Comparison of ENCODE assay signal across 14 cellular contexts in genomic region chr14:50018236-50019210, GRCh38.
A peak's percentile ranks its signal among the peaks of the same experiment; 100 is the strongest.
DNase-seq lines count a peak whose midpoint lies in the region; ATAC-seq and TF ChIP-seq lines count a peak whose summit lies in the region.
"Had no signal": no experiment of that assay in that cellular context is flagged by ENCODE, and none has a peak within 500 bp of the region (broad histone marks: within the 10 kb centered on the region; RNA-seq: fewer than 3 reads in every experiment).

No MANE protein-coding gene starts in this region.

- H3K36me3 Mint-ChIP-seq in glutamatergic neuron (ENCODE audit: unreplicated experiment), result no peaks in the 10 kb centered on the region

- ATAC-seq in heart right ventricle, result peak in 7 of 8 donors; percentile 69 to 87 (median 78)
- peak; percentile 87 to 92 (median 91) for ATAC-seq in psoas muscle
- ATAC-seq in GM19455 (IDR thresholded peaks at IDR 0.05; ENCODE audit: unreplicated experiment), result no peak

- peaks cover 3 to 41% of the 10 kb centered on the region in 2 donors for H3K4me1 ChIP-seq in ascending aorta
- peaks cover 4 to 30% (median 20%) of the 10 kb centered on the region in 9 donors for H3K4me1 ChIP-seq in heart right ventricle
- H3K4me1 ChIP-seq in psoas muscle, result peaks cover 14% of the 10 kb centered on the region
- H3K4me1 ChIP-seq: BLaER1 had no signal

- H3K4me3 Mint-ChIP-seq in glutamatergic neuron (ENCODE audit: unreplicated experiment), result no peak overlapping the region
- H3K4me3 Mint-ChIP-seq: activated naive CD4-positive, alpha-beta T cell treated with anti-CD3 and anti-CD28 coated beads, Interleukin-2, amount 50 U/mL, for 24 hours; memory B cell had no signal

- H3K9me3 ChIP-seq in ascending aorta, result peaks cover 0 to 10% of the 10 kb centered on the region in 2 donors
- H3K9me3 ChIP-seq in heart right ventricle, result peaks cover 0 to 13% (median 5%) of the 10 kb centered on the region in 11 donors
- H3K9me3 ChIP-seq in psoas muscle, result no peaks in the 10 kb centered on the region

- H3K36me3 ChIP-seq in ascending aorta, result no peaks in the 10 kb centered on the region
- H3K36me3 ChIP-seq in heart right ventricle, result no peaks in the 10 kb centered on the region
- H3K36me3 ChIP-seq in psoas muscle (ENCODE audit: insufficient read depth in 1 of 2, low read depth in 1 of 2), result no peaks in the 10 kb centered on the region
- H3K36me3 ChIP-seq: BLaER1, SJSA1 had no signal

- peak; percentile 81 for DNase-seq in DMS53 (lab: John Stamatoyannopoulos, UW)
- DNase-seq in ascending aorta (ENCODE audit: low spot score in 2 of 2), result peak in 1 of 2 donors; percentile 86
- peak in 1 of 2 donors; percentile 49 for DNase-seq in heart right ventricle
- DNase-seq in psoas muscle, result peak in 1 of 2 donors; percentile 21
- no peak for DNase-seq in glutamatergic neuron
- DNase-seq in NCI-H2196 (lab: John Stamatoyannopoulos, UW; ENCODE audit: unreplicated experiment), result no peak
- no peak for DNase-seq in NCI-H1436 treated with DMSO at 0.1 percent for 48 hours (lab: John Stamatoyannopoulos, UW)
- DNase-seq: activated CD4-positive, alpha-beta T cell treated with anti-CD3 and anti-CD28 coated beads, Interleukin-2, amount 50 U/mL, for 1 hour; NCI-H1694 treated with DMSO at 0.1 percent for 48 hours had no signal

- TF ChIP-seq CTCF in ascending aorta (IDR thresholded peaks at IDR 0.05), result no peak
- no peak for TF ChIP-seq CTCF in heart right ventricle (IDR thresholded peaks at IDR 0.05)
- no peak for TF ChIP-seq CTCF in psoas muscle (IDR thresholded peaks at IDR 0.05)
- TF ChIP-seq CTCF in glutamatergic neuron (IDR thresholded peaks at IDR 0.05; ENCODE audit: partially characterized antibody, unreplicated experiment), result no peak

- H3K4me3 ChIP-seq in ascending aorta (no peak overlapping the region), heart right ventricle (no peak overlapping the region), psoas muscle (no peak overlapping the region)
- H3K4me3 ChIP-seq: BLaER1, SJSA1 had no signal

- intact Hi-C loops in ascending aorta (cut with DNase I), result loop anchor here (1.0 kb wide), 1 partner anchor 15 kb away; no protein-coding TSS in a partner anchor
- intact Hi-C loops in heart right ventricle (cut with DNase I), result no loop called here
- intact Hi-C loops in psoas muscle (cut with DNase I), result no loop called here

- H3K9me3 Mint-ChIP-seq in glutamatergic neuron (ENCODE audit: unreplicated experiment), result peaks cover 7% of the 10 kb centered on the region

- no peak overlapping the region for H3K27ac Mint-ChIP-seq in glutamatergic neuron (ENCODE audit: unreplicated experiment)
- H3K27ac Mint-ChIP-seq: activated naive CD4-positive, alpha-beta T cell treated with anti-CD3 and anti-CD28 coated beads, Interleukin-2, amount 50 U/mL, for 24 hours had no signal

- WGBS in heart right ventricle, 2 donors, result 36 to 37% methylated on average over 12 of the region's 12 CpGs
- 33 to 39% (median 38%) methylated on average over 12 of the region's 12 CpGs for WGBS in psoas muscle, 3 donors

- H3K4me1 Mint-ChIP-seq in glutamatergic neuron (ENCODE audit: low read depth, unreplicated experiment), result no peaks in the 10 kb centered on the region

- peaks cover 3% of the 10 kb centered on the region for H3K27me3 Mint-ChIP-seq in glutamatergic neuron (ENCODE audit: unreplicated experiment)
- H3K27me3 Mint-ChIP-seq: activated naive CD4-positive, alpha-beta T cell treated with anti-CD3 and anti-CD28 coated beads, Interleukin-2, amount 50 U/mL, for 24 hours; memory B cell had no signal

- H3K27me3 ChIP-seq in ascending aorta (no peaks in the 10 kb centered on the region), heart right ventricle (no peaks in the 10 kb centered on the region), psoas muscle (ENCODE audit: insufficient read depth in 3 of 3, low read length in 2 of 3) (no peaks in the 10 kb centered on the region)
- H3K27me3 ChIP-seq: BLaER1, SJSA1 had no signal

- H3K27ac ChIP-seq in ascending aorta (peak overlapping the region; percentile 79 to 80), heart right ventricle (peak overlapping the region in 8 of 10 donors; percentile 26 to 77 (median 62)), psoas muscle (peak overlapping the region; percentile 53)
- H3K27ac ChIP-seq: BLaER1, SJSA1 had no signal
